ENCODE assay signal across 11 cellular contexts in the genomic region with DNA sequence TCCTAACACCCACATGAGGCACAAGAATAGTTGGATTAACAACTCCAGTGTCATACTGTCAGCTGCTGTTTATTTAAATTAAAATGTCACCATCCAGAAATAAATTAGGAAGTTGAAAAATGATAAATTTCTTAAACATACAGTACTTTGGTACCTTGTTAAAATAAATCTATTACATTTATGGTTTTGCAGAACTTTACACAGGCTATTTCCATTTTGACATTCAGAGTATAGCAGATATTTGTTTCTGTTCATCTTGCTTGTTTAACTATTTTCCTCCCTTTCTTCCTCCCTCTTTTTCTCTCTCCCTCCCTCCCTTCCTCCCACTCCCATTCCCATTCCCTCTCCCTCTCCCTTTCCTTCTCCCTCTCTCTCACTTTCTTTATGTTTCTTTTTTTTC.
"Had no signal": no experiment of that assay in that cellular context is flagged by ENCODE, and none has a peak within 500 bp of the region (broad histone marks: within the 10 kb centered on the region; RNA-seq: fewer than 3 reads in every experiment).

No MANE protein-coding gene starts in this region.

- H3K9me3 ChIP-seq: HAP-1 had no signal

- ATAC-seq: GM23338, HCT116 had no signal

- H3K4me3 ChIP-seq: GM23248, GM23338, HAP-1 had no signal

- H3K27ac ChIP-seq: GM23248 had no signal

- FAIRE-seq: H1, H54 had no signal

- H2AFZ ChIP-seq: GM23248, GM23338 had no signal

- H3K9ac ChIP-seq: GM23248 had no signal

- DNase-seq: GM23248, GOT3, H7, H9, HCEC 1CT, HFFc6 had no signal

- H3K36me3 ChIP-seq: HAP-1 had no signal

- H3K4me1 ChIP-seq: HAP-1 had no signal
